In the genomic region with DNA sequence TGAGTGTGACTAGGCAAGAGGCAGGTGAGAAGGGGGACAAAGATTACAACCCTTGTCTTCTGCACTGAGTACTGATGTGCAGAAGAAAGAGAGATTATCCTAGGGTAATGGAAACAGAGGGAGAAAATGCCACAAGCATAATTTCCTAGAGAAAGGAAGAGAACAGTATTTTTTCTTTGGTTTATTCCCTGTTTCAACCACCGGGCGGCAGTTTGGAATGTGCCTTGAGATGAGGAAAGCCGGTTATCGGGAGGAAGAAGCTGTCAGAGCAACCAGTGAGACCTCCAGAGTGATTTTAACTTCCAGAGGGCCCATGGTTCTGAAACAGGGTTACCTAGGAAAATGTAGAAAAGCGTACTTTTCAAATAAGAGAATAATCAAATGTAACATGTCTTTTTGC, we compare ENCODE assay signal across 1 cellular context.
TF ChIP-seq lines count a peak whose summit lies in the region.

No MANE protein-coding gene starts in this region.

TF ChIP-seq in endothelial cell of umbilical vein, 7 proteins besides CTCF, POLR2A, EP300 and RAD21 (continued from another document):
- TF ChIP-seq FOS (IDR thresholded peaks at IDR 0.05; ENCODE audit: borderline replicate concordance, insufficient read depth, low read length) (no peak), MYC (IDR thresholded peaks at IDR 0.05; ENCODE audit: low read depth, low read length) (no peak), EZH2 (IDR thresholded peaks at IDR 0.05; ENCODE audit: borderline replicate concordance, low read depth, low read length, severe bottlenecking) (no peak), MAX (IDR thresholded peaks at IDR 0.05; ENCODE audit: insufficient read depth, insufficient read length) (no peak)
